ENCODE assay signal across 14 cellular contexts in the genomic region with DNA sequence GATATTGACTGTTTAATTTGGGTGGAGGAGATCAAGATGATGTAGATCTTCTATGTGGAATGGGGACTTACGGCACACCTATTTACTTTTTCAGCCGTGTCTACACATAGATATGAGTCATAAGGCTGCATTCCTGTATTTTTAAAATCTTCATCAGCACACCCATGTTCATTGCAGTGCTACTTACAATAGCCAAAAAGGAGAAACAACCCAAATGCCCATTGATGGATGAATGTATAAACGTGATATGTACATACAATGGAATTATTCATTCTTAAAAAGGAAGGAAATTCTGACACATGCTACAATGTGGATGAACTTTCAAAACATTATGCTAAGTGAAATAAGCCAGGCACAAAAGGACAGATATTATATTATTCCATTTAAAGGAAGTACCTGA.
DNase-seq lines count a peak whose midpoint lies in the region; ATAC-seq and TF ChIP-seq lines count a peak whose summit lies in the region.
"Had no signal": no experiment of that assay in that cellular context is flagged by ENCODE, and none has a peak within 500 bp of the region (broad histone marks: within the 10 kb centered on the region; RNA-seq: fewer than 3 reads in every experiment).

No MANE protein-coding gene starts in this region.

- POLR2A ChIA-PET in PC-3 (lab: Charles Lee; ENCODE audit: unreplicated experiment) = no interaction called here

- H3K27me3 ChIP-seq in PC-3 (ENCODE audit: low read length) = 0 out of 2 replicates have a peak, but pooled peaks cover 4% of the 10 kb centered on the region

- peak overlapping the region; percentile 7 for H3K27ac Mint-ChIP-seq in glutamatergic neuron (ENCODE audit: unreplicated experiment)
- H3K27ac Mint-ChIP-seq: CD4-positive, alpha-beta T cell; H9 had no signal

- peak overlapping the region; percentile 4; the same call in 1 of the 2 replicates for H3K4me2 ChIP-seq in PC-3 (ENCODE audit: low read length)

- H3K4me3 Mint-ChIP-seq in glutamatergic neuron (ENCODE audit: unreplicated experiment) = no peak overlapping the region
- H3K4me3 Mint-ChIP-seq: CD4-positive, alpha-beta T cell; H9 had no signal

- no peak overlapping the region for H3K27ac ChIP-seq in PC-3 (ENCODE audit: low read length)
- H3K27ac ChIP-seq: C4-2B had no signal

- H3K79me2 ChIP-seq in PC-3 (ENCODE audit: low read length) = no peaks in the 10 kb centered on the region

- peaks cover 9% of the 10 kb centered on the region for H3K27me3 Mint-ChIP-seq in glutamatergic neuron (ENCODE audit: unreplicated experiment)
- H3K27me3 Mint-ChIP-seq: CD4-positive, alpha-beta T cell had no signal

- no TSS peak for BruUV-seq in PC-3 (replicated peaks; lab: Mats Ljungman, UMichigan)

- no peak overlapping the region for H3K4me3 ChIP-seq in PC-3 (ENCODE audit: low read length)

- H3F3A ChIP-seq in PC-3 (ENCODE audit: low read length, unreplicated experiment) = no peaks in the 10 kb centered on the region

- CTCF ChIA-PET in PC-3 (lab: Charles Lee) = no interaction called here

- peaks cover 5% of the 10 kb centered on the region for H3K36me3 Mint-ChIP-seq in glutamatergic neuron (ENCODE audit: unreplicated experiment)

- ATAC-seq in PC-3 = peak; percentile 81
- ATAC-seq in Right ventricle myocardium inferior = no peak
- ATAC-seq in left cardiac atrium = no peak

- peak; percentile 59 for DNase-seq in PC-3
- DNase-seq in dermis blood vessel endothelial cell = peak; percentile 59
- DNase-seq in glutamatergic neuron = no peak
- DNase-seq in pulmonary artery endothelial cell (ENCODE audit: low read depth, low spot score) = peak; percentile 52
- no peak for DNase-seq in activated CD4-positive, CD25-positive, alpha-beta regulatory T cell treated with anti-CD3 and anti-CD28 coated beads, Interleukin-2, amount 50 U/mL, for 72 hours
- DNase-seq in Right ventricle myocardium inferior (ENCODE audit: missing footprints) = no peak
- DNase-seq in left cardiac atrium = no peak
- DNase-seq: AML-193; Caco-2; CD4-positive, alpha-beta T cell; DMS79 treated with DMSO at 0.1 percent for 48 hours; GF-D8; H9 had no signal

- no peak overlapping the region for H3K9ac ChIP-seq in PC-3 (ENCODE audit: low read length)

- no peaks in the 10 kb centered on the region for H3K9me2 ChIP-seq in PC-3 (replicated peaks; ENCODE audit: low read length)

- TF ChIP-seq CTCF in PC-3 (conservative IDR thresholded peaks at IDR 0.05; ENCODE audit: low read depth, low read length) (no peak), glutamatergic neuron (IDR thresholded peaks at IDR 0.05; ENCODE audit: partially characterized antibody, unreplicated experiment) (no peak)

- intact Hi-C loops in PC-3 (cut with micrococcal nuclease) (no loop called here), Right ventricle myocardium inferior (cut with DNase I) (no loop called here), left cardiac atrium (cut with DNase I) (no loop called here)

- H3K9me3 Mint-ChIP-seq in glutamatergic neuron (ENCODE audit: unreplicated experiment) = peaks cover 14% of the 10 kb centered on the region
- H3K9me3 Mint-ChIP-seq: CD4-positive, alpha-beta T cell had no signal

- no peaks in the 10 kb centered on the region for H3K9me3 ChIP-seq in PC-3 (ENCODE audit: low read length)
- H3K9me3 ChIP-seq: Caco-2 had no signal

- peaks cover 10% of the 10 kb centered on the region for H3K4me1 ChIP-seq in PC-3 (ENCODE audit: insufficient read depth, low read length)

- no peaks in the 10 kb centered on the region for H4K20me1 ChIP-seq in PC-3 (ENCODE audit: low read length)

- no peaks in the 10 kb centered on the region for H3K36me3 ChIP-seq in PC-3 (ENCODE audit: low read depth, low read length)

- H3K4me1 Mint-ChIP-seq in glutamatergic neuron (ENCODE audit: low read depth, unreplicated experiment) = no peaks in the 10 kb centered on the region

- H2AFZ ChIP-seq in PC-3 (ENCODE audit: low read length) = no peak overlapping the region

Comparison
In these comparisons a context has a peak if more than half of its experiments do, and no peak if none do; other contexts are left out.
1. DNase-seq: peak in PC-3 (single experiment), dermis blood vessel endothelial cell (single experiment) and pulmonary artery endothelial cell (single experiment); none in glutamatergic neuron (single experiment), activated CD4-positive, CD25-positive, alpha-beta regulatory T cell treated with anti-CD3 and anti-CD28 coated beads, Interleukin-2, amount 50 U/mL, for 72 hours (single experiment), Right ventricle myocardium inferior (single experiment) and left cardiac atrium (single experiment).